2 cellular contexts compared by ENCODE assay signal in the genomic region with DNA sequence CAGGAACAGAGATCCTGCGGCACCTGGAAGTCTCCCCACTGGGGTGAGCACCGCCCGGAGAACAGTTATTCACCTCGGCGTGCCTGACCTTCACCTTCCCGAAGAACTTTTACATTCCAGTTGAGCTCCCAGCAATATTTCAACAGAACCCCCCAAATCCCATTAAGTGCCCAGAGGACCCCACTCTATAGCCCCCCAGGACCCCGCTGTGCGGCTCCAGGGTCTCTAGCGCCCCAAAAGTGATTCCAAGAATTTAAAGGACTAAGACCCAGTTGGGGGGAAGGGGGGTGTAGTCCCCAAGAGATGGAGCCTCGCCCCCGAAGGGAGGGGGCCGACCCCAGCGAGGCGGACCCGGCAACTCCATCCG.
TF ChIP-seq lines count a peak whose summit lies in the region.

No MANE protein-coding gene starts in this region.

TF ChIP-seq in A549, 52 proteins besides CTCF, POLR2A, EP300 and RAD21:
- TF ChIP-seq, protein P1, sequence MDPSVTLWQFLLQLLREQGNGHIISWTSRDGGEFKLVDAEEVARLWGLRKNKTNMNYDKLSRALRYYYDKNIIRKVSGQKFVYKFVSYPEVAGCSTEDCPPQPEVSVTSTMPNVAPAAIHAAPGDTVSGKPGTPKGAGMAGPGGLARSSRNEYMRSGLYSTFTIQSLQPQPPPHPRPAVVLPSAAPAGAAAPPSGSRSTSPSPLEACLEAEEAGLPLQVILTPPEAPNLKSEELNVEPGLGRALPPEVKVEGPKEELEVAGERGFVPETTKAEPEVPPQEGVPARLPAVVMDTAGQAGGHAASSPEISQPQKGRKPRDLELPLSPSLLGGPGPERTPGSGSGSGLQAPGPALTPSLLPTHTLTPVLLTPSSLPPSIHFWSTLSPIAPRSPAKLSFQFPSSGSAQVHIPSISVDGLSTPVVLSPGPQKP (IDR thresholded peaks at IDR 0.05; ENCODE audit: low read depth, low read length), result no peak
- TF ChIP-seq NPAS2 (CRISPR knock-in tag; IDR thresholded peaks at IDR 0.05; ENCODE audit: borderline replicate concordance), result no peak
- TF ChIP-seq, protein P2, sequence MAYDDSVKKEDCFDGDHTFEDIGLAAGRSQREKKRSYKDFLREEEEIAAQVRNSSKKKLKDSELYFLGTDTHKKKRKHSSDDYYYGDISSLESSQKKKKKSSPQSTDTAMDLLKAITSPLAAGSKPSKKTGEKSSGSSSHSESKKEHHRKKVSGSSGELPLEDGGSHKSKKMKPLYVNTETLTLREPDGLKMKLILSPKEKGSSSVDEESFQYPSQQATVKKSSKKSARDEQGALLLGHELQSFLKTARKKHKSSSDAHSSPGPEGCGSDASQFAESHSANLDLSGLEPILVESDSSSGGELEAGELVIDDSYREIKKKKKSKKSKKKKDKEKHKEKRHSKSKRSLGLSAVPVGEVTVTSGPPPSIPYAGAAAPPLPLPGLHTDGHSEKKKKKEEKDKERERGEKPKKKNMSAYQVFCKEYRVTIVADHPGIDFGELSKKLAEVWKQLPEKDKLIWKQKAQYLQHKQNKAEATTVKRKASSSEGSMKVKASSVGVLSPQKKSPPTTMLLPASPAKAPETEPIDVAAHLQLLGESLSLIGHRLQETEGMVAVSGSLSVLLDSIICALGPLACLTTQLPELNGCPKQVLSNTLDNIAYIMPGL (CRISPR knock-in tag; IDR thresholded peaks at IDR 0.05; ENCODE audit: borderline replicate concordance), result no peak
- TF ChIP-seq, protein P3, sequence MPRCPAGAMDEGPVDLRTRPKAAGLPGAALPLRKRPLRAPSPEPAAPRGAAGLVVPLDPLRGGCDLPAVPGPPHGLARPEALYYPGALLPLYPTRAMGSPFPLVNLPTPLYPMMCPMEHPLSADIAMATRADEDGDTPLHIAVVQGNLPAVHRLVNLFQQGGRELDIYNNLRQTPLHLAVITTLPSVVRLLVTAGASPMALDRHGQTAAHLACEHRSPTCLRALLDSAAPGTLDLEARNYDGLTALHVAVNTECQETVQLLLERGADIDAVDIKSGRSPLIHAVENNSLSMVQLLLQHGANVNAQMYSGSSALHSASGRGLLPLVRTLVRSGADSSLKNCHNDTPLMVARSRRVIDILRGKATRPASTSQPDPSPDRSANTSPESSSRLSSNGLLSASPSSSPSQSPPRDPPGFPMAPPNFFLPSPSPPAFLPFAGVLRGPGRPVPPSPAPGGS (IDR thresholded peaks at IDR 0.05), result no peak
- TF ChIP-seq KDM1A (IDR thresholded peaks at IDR 0.05; ENCODE audit: low read depth), result no peak
- TF ChIP-seq, protein P4, sequence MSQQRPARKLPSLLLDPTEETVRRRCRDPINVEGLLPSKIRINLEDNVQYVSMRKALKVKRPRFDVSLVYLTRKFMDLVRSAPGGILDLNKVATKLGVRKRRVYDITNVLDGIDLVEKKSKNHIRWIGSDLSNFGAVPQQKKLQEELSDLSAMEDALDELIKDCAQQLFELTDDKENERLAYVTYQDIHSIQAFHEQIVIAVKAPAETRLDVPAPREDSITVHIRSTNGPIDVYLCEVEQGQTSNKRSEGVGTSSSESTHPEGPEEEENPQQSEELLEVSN (IDR thresholded peaks at IDR 0.05; ENCODE audit: borderline replicate concordance, low read depth), result no peak
- TF ChIP-seq, protein P5, sequence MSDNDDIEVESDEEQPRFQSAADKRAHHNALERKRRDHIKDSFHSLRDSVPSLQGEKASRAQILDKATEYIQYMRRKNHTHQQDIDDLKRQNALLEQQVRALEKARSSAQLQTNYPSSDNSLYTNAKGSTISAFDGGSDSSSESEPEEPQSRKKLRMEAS (IDR thresholded peaks at IDR 0.05), result no peak

TF ChIP-seq in IMR-90, 13 proteins besides CTCF, POLR2A, EP300 and RAD21:
- TF ChIP-seq RCOR1 (IDR thresholded peaks at IDR 0.05; ENCODE audit: insufficient replicate concordance, low read length) (no peak), RFX5 (IDR thresholded peaks at IDR 0.05; ENCODE audit: low read depth, low read length) (no peak), BHLHE40 (IDR thresholded peaks at IDR 0.05; ENCODE audit: low read depth, low read length) (no peak), NFE2L2 (IDR thresholded peaks at IDR 0.05; ENCODE audit: low read depth, low read length) (no peak), MXI1 (IDR thresholded peaks at IDR 0.05; ENCODE audit: borderline replicate concordance, low read depth, low read length) (no peak), CEBPB (IDR thresholded peaks at IDR 0.05; ENCODE audit: low read depth, low read length) (no peak), SMC3 (IDR thresholded peaks at IDR 0.05; ENCODE audit: low read depth, low read length) (no peak), MAFK (IDR thresholded peaks at IDR 0.05; ENCODE audit: low read depth, low read length) (no peak), FOS (IDR thresholded peaks at IDR 0.05; ENCODE audit: low read depth, low read length) (no peak), MAZ (IDR thresholded peaks at IDR 0.05; ENCODE audit: borderline replicate concordance, low read depth, low read length) (no peak)
- TF ChIP-seq, protein P1 (IDR thresholded peaks at IDR 0.05; ENCODE audit: borderline replicate concordance, low read depth, low read length), result no peak
- TF ChIP-seq, protein P6, sequence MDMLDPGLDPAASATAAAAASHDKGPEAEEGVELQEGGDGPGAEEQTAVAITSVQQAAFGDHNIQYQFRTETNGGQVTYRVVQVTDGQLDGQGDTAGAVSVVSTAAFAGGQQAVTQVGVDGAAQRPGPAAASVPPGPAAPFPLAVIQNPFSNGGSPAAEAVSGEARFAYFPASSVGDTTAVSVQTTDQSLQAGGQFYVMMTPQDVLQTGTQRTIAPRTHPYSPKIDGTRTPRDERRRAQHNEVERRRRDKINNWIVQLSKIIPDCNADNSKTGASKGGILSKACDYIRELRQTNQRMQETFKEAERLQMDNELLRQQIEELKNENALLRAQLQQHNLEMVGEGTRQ (IDR thresholded peaks at IDR 0.05; ENCODE audit: low read depth, low read length), result no peak
